ENCODE assay signal across 17 cellular contexts in the genomic region with DNA sequence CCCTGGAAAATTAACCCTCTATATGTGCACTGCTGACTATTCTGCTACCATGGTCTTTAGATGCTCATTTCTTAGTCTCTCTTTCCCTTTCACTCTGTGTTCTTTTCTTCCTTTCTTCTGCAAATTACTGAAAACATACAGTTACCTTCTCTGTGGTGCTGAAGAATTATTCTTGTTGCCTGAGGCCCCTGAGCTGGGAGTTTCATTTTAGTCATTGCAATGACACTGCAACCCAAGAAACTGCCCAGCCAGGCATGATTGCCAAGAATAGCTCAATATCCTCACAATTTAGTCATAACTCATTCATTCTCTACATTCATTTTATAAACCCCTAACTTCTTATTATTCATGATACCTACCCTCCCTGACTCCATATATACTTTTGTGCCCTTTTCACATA.
DNase-seq lines count a peak whose midpoint lies in the region; ATAC-seq, FAIRE-seq and TF ChIP-seq lines count a peak whose summit lies in the region.
"Had no signal": no experiment of that assay in that cellular context is flagged by ENCODE, and none has a peak within 500 bp of the region (broad histone marks: within the 10 kb centered on the region; RNA-seq: fewer than 3 reads in every experiment).

No MANE protein-coding gene starts in this region.

- peak; percentile 58 for DNase-seq in MG63
- peak; percentile 72 for DNase-seq in dedifferentiated amniotic fluid mesenchymal stem cell (ENCODE audit: extremely low spot score)
- DNase-seq in stromal cell of bone marrow (ENCODE audit: low read depth), result peak; percentile 47
- DNase-seq in NCI-H69 (lab: John Stamatoyannopoulos, UW), result no peak
- no peak for DNase-seq in GM12891 (ENCODE audit: insufficient read length, low spot score)
- DNase-seq: GF-D8, H7, HFFc6, Kasumi-1, NCI-H1092, NCI-H1436, NCI-H187 treated with DMSO at 0.1 percent for 48 hours, NCI-H774 had no signal

- no peaks in the 10 kb centered on the region for H3K36me3 ChIP-seq in MG63

- FAIRE-seq in GM12891 (lab: Jason Lieb, UNC), result no peak
- FAIRE-seq: A549 had no signal

- H3K4me3 ChIP-seq in MG63, result no peak overlapping the region
- H3K4me3 ChIP-seq: A549 had no signal

- no peaks in the 10 kb centered on the region for H3K9me3 ChIP-seq in MG63
- H3K9me3 ChIP-seq: A549 had no signal

- no peak for TF ChIP-seq POLR2A in GM12891 (IDR thresholded peaks at IDR 0.05; ENCODE audit: low read depth, low read length)

- H3K27me3 ChIP-seq in MG63, result no peaks in the 10 kb centered on the region

- ATAC-seq in GM18870 (IDR thresholded peaks at IDR 0.05; ENCODE audit: unreplicated experiment) (peak; percentile 55), GM21737 (IDR thresholded peaks at IDR 0.05; ENCODE audit: unreplicated experiment) (no peak)
- ATAC-seq: A549, Panc1 had no signal

TF ChIP-seq in GM12891, 5 proteins besides CTCF, POLR2A, EP300 and RAD21:
- no peak for TF ChIP-seq TAF1 (IDR thresholded peaks at IDR 0.05; ENCODE audit: low read depth, low read length)
- no peak for TF ChIP-seq POLR2AphosphoS5 (IDR thresholded peaks at IDR 0.05; ENCODE audit: low read depth, low read length)
- TF ChIP-seq POU2F2 (IDR thresholded peaks at IDR 0.05; ENCODE audit: low read depth, low read length), result no peak
- TF ChIP-seq SPI1 (IDR thresholded peaks at IDR 0.05; ENCODE audit: low read depth, low read length), result no peak

Comparison
In these comparisons a context has a peak if more than half of its experiments do, and no peak if none do; other contexts are left out.
1. DNase-seq: peak in MG63 (single experiment), dedifferentiated amniotic fluid mesenchymal stem cell (single experiment) and stromal cell of bone marrow (single experiment); none in NCI-H69 (single experiment) and GM12891 (single experiment).